ENCODE assay signal across 15 cellular contexts in the genomic region with DNA sequence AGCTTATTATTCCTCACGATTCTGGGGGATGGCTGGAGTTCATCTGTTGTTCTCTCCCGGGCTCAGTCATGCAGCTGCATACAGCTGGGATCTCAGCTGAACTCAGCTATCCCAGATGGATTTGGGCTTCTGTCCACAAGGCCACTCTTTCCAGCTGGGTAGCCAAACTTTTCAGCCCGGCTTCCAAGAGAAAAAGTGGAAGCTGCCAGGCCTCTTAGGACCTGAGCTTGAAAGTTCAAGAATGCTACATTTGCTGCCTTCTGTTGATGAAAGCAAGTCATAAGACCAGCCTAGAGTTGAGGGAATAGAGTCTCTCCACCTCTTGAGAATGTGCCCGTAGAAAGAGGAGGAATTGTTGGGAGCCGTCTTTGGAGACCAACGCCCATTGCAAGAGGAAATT.
DNase-seq lines count a peak whose midpoint lies in the region; ATAC-seq and TF ChIP-seq lines count a peak whose summit lies in the region.
"Had no signal": no experiment of that assay in that cellular context is flagged by ENCODE, and none has a peak within 500 bp of the region (broad histone marks: within the 10 kb centered on the region; RNA-seq: fewer than 3 reads in every experiment).

No MANE protein-coding gene starts in this region.

- H3K27me3 ChIP-seq in muscle layer of duodenum (ENCODE audit: low read depth, low read length) (no peaks in the 10 kb centered on the region), tibial artery (no peaks in the 10 kb centered on the region), PC-9 (ENCODE audit: insufficient read depth, low read depth) (no peaks in the 10 kb centered on the region)
- H3K27me3 ChIP-seq: BE2C had no signal

- intact Hi-C loops in tibial artery (cut with DNase I; ENCODE audit: low total_unique reads), result loop anchor here (10.0 kb wide), 1 partner anchor 183 kb away; no protein-coding TSS in a partner anchor
- intact Hi-C loops in PC-9 (cut with micrococcal nuclease; ENCODE audit: unreplicated experiment), result loop anchor here (5.0 kb wide), 1 partner anchor 95 kb away; a partner anchor contains a TSS

- H3K4me3 ChIP-seq in fibroblast of villous mesenchyme (ENCODE audit: low read depth, low read length), result no peak overlapping the region
- no peak overlapping the region for H3K4me3 ChIP-seq in muscle layer of duodenum (ENCODE audit: low read depth in 1 of 2, low read length in 2 of 2)
- H3K4me3 ChIP-seq in tibial artery, result no peak overlapping the region
- no peak overlapping the region for H3K4me3 ChIP-seq in PC-9

- BruUV-seq in PC-9 (replicated peaks; lab: Mats Ljungman, UMichigan), result no TSS peak

- H3K79me2 ChIP-seq in PC-9 (ENCODE audit: low read depth), result no peaks in the 10 kb centered on the region

- POLR2A ChIA-PET in PC-9 (lab: Charles Lee; ENCODE audit: unreplicated experiment), result no interaction called here

- H3K4me1 ChIP-seq in muscle layer of duodenum (ENCODE audit: control insufficient read depth in 1 of 2, insufficient read depth in 2 of 2, low read length in 2 of 2), result peaks cover 29 to 43% of the 10 kb centered on the region in 2 donors
- peaks cover 0 to 56% (median 27%) of the 10 kb centered on the region in 4 donors for H3K4me1 ChIP-seq in tibial artery
- H3K4me1 ChIP-seq in PC-9 (replicated peaks; ENCODE audit: insufficient read depth), result peaks cover 33% of the 10 kb centered on the region

- ATAC-seq in HG02623 (IDR thresholded peaks at IDR 0.05; ENCODE audit: unreplicated experiment) (no peak), GM21526 (IDR thresholded peaks at IDR 0.05; ENCODE audit: low FRiP score, unreplicated experiment) (no peak)
- ATAC-seq: T-cell had no signal

- H3K9me3 ChIP-seq in muscle layer of duodenum (ENCODE audit: control insufficient read depth in 1 of 2, low read length in 2 of 2) (no peaks in the 10 kb centered on the region), tibial artery (no peaks in the 10 kb centered on the region), PC-9 (ENCODE audit: insufficient read depth, low read depth) (no peaks in the 10 kb centered on the region)
- H3K9me3 ChIP-seq: BE2C had no signal

- CTCF ChIA-PET in PC-9 (lab: Charles Lee), result interaction anchor here (0.6 kb wide), 1 partner anchor 12 kb away, joined by 5 read pairs; no protein-coding TSS in a partner anchor

- no peaks in the 10 kb centered on the region for H4K20me1 ChIP-seq in PC-9 (ENCODE audit: insufficient read depth)

- DNase-seq in RPMI7951 (ENCODE audit: low read depth) (peak; percentile 13), fibroblast of villous mesenchyme (ENCODE audit: low read depth) (peak; percentile 57), tibial artery (peak; percentile 60 to 86), HK-2 (ENCODE audit: unreplicated experiment) (no peak), PC-9 (no peak)
- DNase-seq: activated CD4-positive, CD25-positive, alpha-beta regulatory T cell treated with anti-CD3 and anti-CD28 coated beads, Interleukin-2, amount 50 U/mL, for 72 hours; activated T-cell treated with anti-CD3 and anti-CD28 coated beads for 4 hours; BE2C; dermis blood vessel endothelial cell; NCI-H1105; OCI-M1; T-cell had no signal

- peaks cover 7% of the 10 kb centered on the region; the same call in 1 of the 2 replicates for H3F3A ChIP-seq in PC-9 (ENCODE audit: insufficient read depth, low read depth)

- peaks cover 0 to 16% of the 10 kb centered on the region in 2 donors for H3K36me3 ChIP-seq in muscle layer of duodenum (ENCODE audit: control insufficient read depth in 1 of 2, insufficient read depth in 2 of 2, low read length in 2 of 2)
- H3K36me3 ChIP-seq in tibial artery, result no peaks in the 10 kb centered on the region
- no peaks in the 10 kb centered on the region for H3K36me3 ChIP-seq in PC-9 (ENCODE audit: low read depth)

- no peak overlapping the region for H3K4me2 ChIP-seq in PC-9

- no peak overlapping the region for H2AFZ ChIP-seq in PC-9

- TF ChIP-seq CTCF in fibroblast of villous mesenchyme (IDR thresholded peaks at IDR 0.05; ENCODE audit: insufficient read depth, low read depth, low read length), result no peak
- TF ChIP-seq CTCF in tibial artery (IDR thresholded peaks at IDR 0.05), result no peak
- TF ChIP-seq CTCF in PC-9 (conservative IDR thresholded peaks at IDR 0.05), result no peak

- H3K9me2 ChIP-seq in PC-9 (ENCODE audit: insufficient read depth), result no peaks in the 10 kb centered on the region

- peak overlapping the region; percentile 68 for H3K27ac ChIP-seq in muscle layer of duodenum (ENCODE audit: low read length)
- H3K27ac ChIP-seq in tibial artery, result peak overlapping the region in 1 of 2 donors; percentile 56
- H3K27ac ChIP-seq in PC-9, result no peak overlapping the region

Comparison
In these comparisons a context has a peak if more than half of its experiments do, and no peak if none do; other contexts are left out.
1. DNase-seq: peak in RPMI7951 (single experiment), fibroblast of villous mesenchyme (single experiment) and tibial artery (2 of 2); none in HK-2 (single experiment) and PC-9 (0 of 2).